Comparison of ENCODE assay signal across 8 cellular contexts in genomic region chr5:112492291-112492690, GRCh38.
A peak's percentile ranks its signal among the peaks of the same experiment; 100 is the strongest.
DNase-seq lines count a peak whose midpoint lies in the region; ATAC-seq, FAIRE-seq and TF ChIP-seq lines count a peak whose summit lies in the region.

No MANE protein-coding gene starts in this region.

- ATAC-seq in A549 = peak; percentile 96 to 99
- peak; percentile 55 for ATAC-seq in T-helper 17 cell

- TF ChIP-seq POLR2A in A549 (IDR thresholded peaks at IDR 0.05; ENCODE audit: low read length) = no peak

- no peak for TF ChIP-seq EP300 in A549 (IDR thresholded peaks at IDR 0.05)

- no peaks in the 10 kb centered on the region for H3K9me3 Mint-ChIP-seq in osteocyte (ENCODE audit: unreplicated experiment)

- H3K4me3 Mint-ChIP-seq in T-helper 17 cell (no peak overlapping the region), osteocyte (ENCODE audit: unreplicated experiment) (no peak overlapping the region)

- H3K4me3 ChIP-seq in A549 (no peak overlapping the region), HEK293 (ENCODE audit: low read depth, low read length) (no peak overlapping the region)

- DNase-seq in A549 (ENCODE audit: low read depth in 1 of 2, low spot score in 1 of 2) (peak; percentile 66 to 68), Kasumi-1 (lab: John Stamatoyannopoulos, UW) (peak; percentile 84 to 85), T-helper 17 cell (no peak), fibroblast of peridontal ligament (ENCODE audit: extremely low read depth) (peak; percentile 51), osteocyte (ENCODE audit: extremely low spot score, unreplicated experiment) (no peak), activated gamma-delta T cell treated with Interleukin-2 at 50 U/mL for 16 hours (no peak)

- no peaks in the 10 kb centered on the region for H3K36me3 Mint-ChIP-seq in T-helper 17 cell (ENCODE audit: low read depth)
- no peaks in the 10 kb centered on the region for H3K36me3 Mint-ChIP-seq in osteocyte (ENCODE audit: unreplicated experiment)

- H3K4me1 Mint-ChIP-seq in T-helper 17 cell (no peaks in the 10 kb centered on the region), osteocyte (ENCODE audit: unreplicated experiment) (no peaks in the 10 kb centered on the region)

- no peak overlapping the region for H3K4me2 ChIP-seq in A549

- H3K4me1 ChIP-seq in A549 = no peaks in the 10 kb centered on the region
- H3K4me1 ChIP-seq in HEK293 (ENCODE audit: control insufficient read depth, insufficient read depth, low read length) = no peaks in the 10 kb centered on the region

- peak in 1 of 2 experiments; percentile 38; a peak in 2 of 5 replicates for TF ChIP-seq RAD21 in A549 (conservative IDR thresholded peaks at IDR 0.05 in 1 of 2, IDR thresholded peaks at IDR 0.05 in 1 of 2)

- FAIRE-seq in A549 (lab: Jason Lieb, UNC) = no peak

- POLR2A ChIA-PET in A549 (lab: Yijun Ruan, JAX) (no interaction called here), HEK293 (lab: Yijun Ruan, JAX) (no interaction called here)

- TF ChIP-seq CTCF in A549 (IDR thresholded peaks at IDR 0.05) (peak; percentile 46), GM12874 (IDR thresholded peaks at IDR 0.05; ENCODE audit: insufficient read depth, low read depth, low read length) (peak; percentile 71), HEK293 (tag by site-specific recombination; IDR thresholded peaks at IDR 0.05) (peak; percentile 84), osteocyte (IDR thresholded peaks at IDR 0.05) (peak; percentile 39)

- no peak overlapping the region for H3K27ac ChIP-seq in A549
- no peak overlapping the region for H3K27ac ChIP-seq in HEK293 (ENCODE audit: extremely low read depth, low read depth, low read length)

- CTCF ChIA-PET in A549 (lab: Yijun Ruan, JAX) (interaction anchor here (0.7 to 1.9 kb wide), 5 partner anchors 10 to 316 kb away, joined by 3 to 6 read pairs (median 3); no protein-coding TSS in a partner anchor), HEK293 (lab: Yijun Ruan, JAX) (interaction anchor here (0.6 to 2.4 kb wide), 34 partner anchors 8 to 947 kb away, joined by 3 to 20 read pairs (median 4); no protein-coding TSS in a partner anchor)

- H3K27me3 Mint-ChIP-seq in T-helper 17 cell = peaks cover 56% of the 10 kb centered on the region
- peaks cover 18% of the 10 kb centered on the region for H3K27me3 Mint-ChIP-seq in osteocyte (ENCODE audit: unreplicated experiment)

- H3K9me3 ChIP-seq in A549 (no peaks in the 10 kb centered on the region), HEK293 (ENCODE audit: control insufficient read depth, insufficient read depth, low read depth, low read length) (no peaks in the 10 kb centered on the region), T-helper 17 cell (ENCODE audit: control insufficient read depth, low read length, poor library complexity, severe bottlenecking) (no peaks in the 10 kb centered on the region)

- no peak overlapping the region for H3K27ac Mint-ChIP-seq in T-helper 17 cell
- H3K27ac Mint-ChIP-seq in osteocyte (ENCODE audit: unreplicated experiment) = no peak overlapping the region

- no peaks in the 10 kb centered on the region for H3K36me3 ChIP-seq in HEK293 (ENCODE audit: control insufficient read depth in 2 of 2, insufficient read depth in 1 of 2, low read length in 2 of 2)

- WGBS in A549 (ENCODE audit: missing lambda C conversion rate) = 3% methylated on average over 7 of the region's 7 CpGs

TF ChIP-seq in A549, 52 proteins besides CTCF, POLR2A, EP300 and RAD21:
- TF ChIP-seq RCOR1 (IDR thresholded peaks at IDR 0.05; ENCODE audit: low read depth, low read length) (no peak), FOSL2 (IDR thresholded peaks at IDR 0.05) (no peak), FOSL2 (CRISPR knock-in tag; IDR thresholded peaks at IDR 0.05) (peak; percentile 70), SMC3 (IDR thresholded peaks at IDR 0.05) (peak; percentile 22; the same call in 1 of the 3 replicates)
TF ChIP-seq in A549: peak in this region for 2.

TF ChIP-seq in HEK293, 187 proteins besides CTCF, POLR2A, EP300 and RAD21 (continues in another document):
- TF ChIP-seq ZBTB49 (tag by site-specific recombination; IDR thresholded peaks at IDR 0.05; ENCODE audit: low read depth) (no peak), ZNF223 (tag by site-specific recombination; IDR thresholded peaks at IDR 0.05) (no peak), ZNF362 (tag by site-specific recombination; IDR thresholded peaks at IDR 0.05) (no peak), ZFP69B (tag by site-specific recombination; IDR thresholded peaks at IDR 0.05) (no peak), ZNF704 (tag by site-specific recombination; IDR thresholded peaks at IDR 0.05) (no peak), ZNF391 (tag by site-specific recombination; IDR thresholded peaks at IDR 0.05; ENCODE audit: borderline replicate concordance, low read depth) (no peak), TSHZ1 (tag by site-specific recombination; IDR thresholded peaks at IDR 0.05; ENCODE audit: borderline replicate concordance) (no peak), ZFP3 (tag by site-specific recombination; IDR thresholded peaks at IDR 0.05; ENCODE audit: low read depth) (no peak), ZNF133 (tag by site-specific recombination; IDR thresholded peaks at IDR 0.05) (no peak), ZSCAN4 (tag by site-specific recombination; IDR thresholded peaks at IDR 0.05) (no peak), TRIM28 (IDR thresholded peaks at IDR 0.05; ENCODE audit: borderline replicate concordance, low read length) (no peak), ZBTB21 (tag by site-specific recombination; IDR thresholded peaks at IDR 0.05) (no peak), ZNF211 (tag by site-specific recombination; IDR thresholded peaks at IDR 0.05; ENCODE audit: low read depth) (no peak)

Comparison
In these comparisons a context has a peak if more than half of its experiments do, and no peak if none do; other contexts are left out.
1. DNase-seq: peak in A549 (2 of 2), Kasumi-1 (2 of 2) and fibroblast of peridontal ligament (single experiment); none in T-helper 17 cell (0 of 3), osteocyte (single experiment) and activated gamma-delta T cell treated with Interleukin-2 at 50 U/mL for 16 hours (single experiment).
2. Of the 5 proteins assayed by ChIP-seq in both HEK293 and A549: peak only in HEK293: none; only in A549: none; in both: CTCF; in neither: 4.
3. Peak in every context shown above with its lines, with median percentiles within 50 percentile points of each other: CTCF ChIP-seq.